Comparison of ENCODE assay signal across 10 cellular contexts in the genomic region with DNA sequence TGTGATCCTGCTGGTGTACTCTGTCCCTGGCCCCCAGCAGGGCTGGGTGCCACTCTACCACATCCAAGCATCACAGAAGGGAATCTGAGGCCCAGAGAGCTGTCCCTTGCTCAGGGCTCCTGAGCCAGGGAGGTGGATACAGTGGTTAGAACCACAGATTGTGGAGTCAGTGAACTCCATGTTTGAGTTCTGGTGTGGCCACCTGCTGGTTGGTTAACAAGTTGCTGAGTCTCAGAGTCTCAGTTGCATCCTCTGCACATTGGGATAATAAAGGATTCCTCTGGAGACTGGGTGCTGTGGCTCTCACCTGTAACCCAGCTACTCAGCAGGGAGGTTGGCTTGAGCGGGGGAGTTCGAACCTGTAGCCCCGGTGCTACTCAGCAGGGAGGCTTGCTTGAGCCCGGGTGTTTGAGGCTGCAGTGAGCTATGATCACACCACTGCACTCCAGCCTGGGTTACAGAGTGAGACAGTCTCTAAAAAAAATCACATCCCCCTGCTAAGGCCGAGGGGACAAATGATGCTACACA. TPM values are rescaled to one million over a fixed set of nuclear protein-coding genes. Genes with fewer than 3 reads are reported as not detected.
DNase-seq lines count a peak whose midpoint lies in the region; ATAC-seq and TF ChIP-seq lines count a peak whose summit lies in the region.
"Had no signal": no experiment of that assay in that cellular context is flagged by ENCODE, and none has a peak within 500 bp of the region (broad histone marks: within the 10 kb centered on the region; RNA-seq: fewer than 3 reads in every experiment).

No MANE protein-coding gene starts in this region.

- intact Hi-C loops in Right ventricle myocardium superior (cut with DNase I), result no loop called here

- H3K4me2 ChIP-seq in GM23248 (ENCODE audit: unreplicated experiment), result no peak overlapping the region

- H3K4me3 Mint-ChIP-seq in T-cell, result no peak overlapping the region
- H3K4me3 Mint-ChIP-seq: naive thymus-derived CD8-positive, alpha-beta T cell had no signal

- peaks cover 50% of the 10 kb centered on the region for H3K27me3 ChIP-seq in GM23248 (replicated peaks; ENCODE audit: insufficient read depth)

- H3K27ac Mint-ChIP-seq in T-cell, result no peak overlapping the region
- H3K27ac Mint-ChIP-seq: naive thymus-derived CD8-positive, alpha-beta T cell had no signal

- no peaks in the 10 kb centered on the region for H3K79me2 ChIP-seq in GM23248 (ENCODE audit: insufficient read depth)

- 19 to 28% methylated on average over 5 of the region's 5 CpGs for WGBS in GM23248 (ENCODE audit: low coverage in 1 of 2, low lambda C conversion rate in 2 of 2, missing lambda C conversion rate in 2 of 2), 2 experiments

- no peaks in the 10 kb centered on the region for H3K4me1 ChIP-seq in GM23248 (ENCODE audit: insufficient read depth)

- DNase-seq in AG09319 (ENCODE audit: extremely low read depth, low read depth) (no peak), GM23248 (peak; percentile 45), iPS-NIHi7 (ENCODE audit: extremely low spot score) (peak; percentile 48), GDM1 (lab: John Stamatoyannopoulos, UW) (no peak), Right ventricle myocardium superior (no peak), T-cell (no peak)
- DNase-seq: naive thymus-derived CD8-positive, alpha-beta T cell; NCI-H2171 treated with DMSO at 0.1 percent for 48 hours had no signal

- no peaks in the 10 kb centered on the region for H3K36me3 Mint-ChIP-seq in T-cell
- H3K36me3 Mint-ChIP-seq: naive thymus-derived CD8-positive, alpha-beta T cell had no signal

- H3K27me3 Mint-ChIP-seq in T-cell, result peaks cover 19 to 51% of the 10 kb centered on the region in 2 donors

- in situ Hi-C loops in GM23248 (cut with MboI), result no loop called here

- POLR2A ChIA-PET in T-cell (lab: Charles Lee), result no interaction called here

- peak; percentile 16 for TF ChIP-seq CTCF in AG09319 (IDR thresholded peaks at IDR 0.05; ENCODE audit: low read depth, low read length)

- no peaks in the 10 kb centered on the region for H3K9me3 Mint-ChIP-seq in T-cell
- H3K9me3 Mint-ChIP-seq: naive thymus-derived CD8-positive, alpha-beta T cell had no signal

- H3K9ac ChIP-seq in GM23248, result no peak overlapping the region

- H3K9me3 ChIP-seq in GM23248 (ENCODE audit: low read depth), result no peaks in the 10 kb centered on the region

- ATAC-seq in SK-N-SH treated with all-trans-retinoic acid at 6 μM for 48 hours (peak; percentile 57), GM21447 (IDR thresholded peaks at IDR 0.05; ENCODE audit: unreplicated experiment) (no peak), Right ventricle myocardium superior (ENCODE audit: poor library complexity) (no peak), T-cell (replicated peaks in 1 of 4) (no peak)
- ATAC-seq: naive thymus-derived CD8-positive, alpha-beta T cell had no signal

- H4K20me1 ChIP-seq in GM23248 (ENCODE audit: insufficient read depth), result no peaks in the 10 kb centered on the region

- no peak overlapping the region for H3K27ac ChIP-seq in GM23248

- H3K36me3 ChIP-seq in GM23248 (ENCODE audit: low read depth), result no peaks in the 10 kb centered on the region

- H3K4me1 Mint-ChIP-seq in T-cell, result no peaks in the 10 kb centered on the region
- H3K4me1 Mint-ChIP-seq: naive thymus-derived CD8-positive, alpha-beta T cell had no signal

- H3K4me3 ChIP-seq in GM23248, result no peak overlapping the region

- no peaks in the 10 kb centered on the region for H3K9me2 ChIP-seq in GM23248 (ENCODE audit: insufficient read depth)

- H2AFZ ChIP-seq in GM23248, result no peak overlapping the region

- no peaks in the 10 kb centered on the region for H3F3A ChIP-seq in GM23248 (ENCODE audit: insufficient read depth)

- CTCF ChIA-PET in T-cell (lab: Charles Lee), result no interaction called here

TF ChIP-seq in SK-N-SH treated with all-trans-retinoic acid at 6 μM for 48 hours, 23 proteins besides CTCF, POLR2A, EP300 and RAD21 (continues in another document):
- TF ChIP-seq ZNF565 (CRISPR knock-in tag; conservative IDR thresholded peaks at IDR 0.05; ENCODE audit: low read depth), result no peak
- TF ChIP-seq TCF4 (CRISPR knock-in tag; IDR thresholded peaks at IDR 0.05; ENCODE audit: borderline replicate concordance), result no peak
- no peak for TF ChIP-seq ZC3H10 (CRISPR knock-in tag; IDR thresholded peaks at IDR 0.05)
- TF ChIP-seq ESRRG (CRISPR knock-in tag; IDR thresholded peaks at IDR 0.05), result no peak
- TF ChIP-seq, protein P1, sequence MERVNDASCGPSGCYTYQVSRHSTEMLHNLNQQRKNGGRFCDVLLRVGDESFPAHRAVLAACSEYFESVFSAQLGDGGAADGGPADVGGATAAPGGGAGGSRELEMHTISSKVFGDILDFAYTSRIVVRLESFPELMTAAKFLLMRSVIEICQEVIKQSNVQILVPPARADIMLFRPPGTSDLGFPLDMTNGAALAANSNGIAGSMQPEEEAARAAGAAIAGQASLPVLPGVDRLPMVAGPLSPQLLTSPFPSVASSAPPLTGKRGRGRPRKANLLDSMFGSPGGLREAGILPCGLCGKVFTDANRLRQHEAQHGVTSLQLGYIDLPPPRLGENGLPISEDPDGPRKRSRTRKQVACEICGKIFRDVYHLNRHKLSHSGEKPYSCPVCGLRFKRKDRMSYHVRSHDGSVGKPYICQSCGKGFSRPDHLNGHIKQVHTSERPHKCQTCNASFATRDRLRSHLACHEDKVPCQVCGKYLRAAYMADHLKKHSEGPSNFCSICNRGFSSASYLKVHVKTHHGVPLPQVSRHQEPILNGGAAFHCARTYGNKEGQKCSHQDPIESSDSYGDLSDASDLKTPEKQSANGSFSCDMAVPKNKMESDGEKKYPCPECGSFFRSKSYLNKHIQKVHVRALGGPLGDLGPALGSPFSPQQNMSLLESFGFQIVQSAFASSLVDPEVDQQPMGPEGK (CRISPR knock-in tag; IDR thresholded peaks at IDR 0.05; ENCODE audit: borderline replicate concordance), result no peak
- no peak for TF ChIP-seq RARB (CRISPR knock-in tag; IDR thresholded peaks at IDR 0.05)
- no peak for TF ChIP-seq OSR1 (CRISPR knock-in tag; IDR thresholded peaks at IDR 0.05)
- no peak for TF ChIP-seq POU6F1 (CRISPR knock-in tag; IDR thresholded peaks at IDR 0.05; ENCODE audit: borderline replicate concordance, low read depth)
- no peak for TF ChIP-seq ZNF8 (CRISPR knock-in tag; IDR thresholded peaks at IDR 0.05)
- TF ChIP-seq ISL1 (CRISPR knock-in tag; IDR thresholded peaks at IDR 0.05), result no peak
- no peak for TF ChIP-seq TOX (CRISPR knock-in tag; IDR thresholded peaks at IDR 0.05; ENCODE audit: borderline replicate concordance)
- no peak for TF ChIP-seq CSRNP3 (CRISPR knock-in tag; IDR thresholded peaks at IDR 0.05)

RNA-seq across cellular contexts. Expression of gene MVK, which starts 39.4 kb away (rescaled TPM):
- 11.8 and 80.1 TPM in 2 replicates for total RNA-seq in GM23248 (2014; rRNA removed; shearing (Covaris generic))
- polyA plus RNA-seq in GM23248 (2016; fragmentation: Nextera tagmentation; extraction: Ambion mirVana), result 6.7 and 7.2 TPM in 2 replicates
- total RNA-seq in Right ventricle myocardium superior, result 9.4 TPM
- total RNA-seq in T-cell, result 10 to 100 TPM; 10.9 to 14.9 (median 12.8) TPM

RNA-seq across cellular contexts. Expression of gene MMAB, which starts 39.7 kb away (rescaled TPM):
- total RNA-seq in GM23248 (2014; rRNA removed; shearing (Covaris generic)), result 6.7 and 12.8 TPM in 2 replicates
- polyA plus RNA-seq in GM23248 (2016; fragmentation: Nextera tagmentation; extraction: Ambion mirVana), result 25.4 and 26.8 TPM in 2 replicates
- total RNA-seq in Right ventricle myocardium superior, result 68.1 TPM
- total RNA-seq in T-cell, result 10 to 100 TPM; 11.4 to 23.2 (median 15.2) TPM

Comparison
In these comparisons a context has a peak if more than half of its experiments do, and no peak if none do; other contexts are left out.
1. DNase-seq: peak in GM23248 (single experiment) and iPS-NIHi7 (single experiment); none in AG09319 (single experiment), GDM1 (single experiment), Right ventricle myocardium superior (single experiment) and T-cell (0 of 34).